In genomic region chr4:128061566-128062536, GRCh38 we compare ENCODE assay signal across 8 cellular contexts. TPM values are rescaled to one million over a fixed set of nuclear protein-coding genes. Genes with fewer than 3 reads are reported as not detected.
DNase-seq lines count a peak whose midpoint lies in the region; ATAC-seq and TF ChIP-seq lines count a peak whose summit lies in the region.

No MANE protein-coding gene starts in this region.

- no peaks in the 10 kb centered on the region for H3K27me3 Mint-ChIP-seq in chondrocyte (ENCODE audit: low read depth)

- H3K9me3 Mint-ChIP-seq in chondrocyte (ENCODE audit: low read depth): no peaks in the 10 kb centered on the region

- no peaks in the 10 kb centered on the region for H3K9me3 ChIP-seq in A673 (ENCODE audit: low read depth, low read length, poor library complexity, severe bottlenecking)

- no TSS peak for BruUV-seq in A673 (replicated peaks; lab: Mats Ljungman, UMichigan)

- DNase-seq in A673 (ENCODE audit: low spot score) (peak; percentile 52), NCI-H2107 treated with DMSO at 0.1 percent for 48 hours (lab: John Stamatoyannopoulos, UW; ENCODE audit: unreplicated experiment) (peak; percentile 41), chondrocyte (ENCODE audit: low spot score) (peak; percentile 94), left colon (peak; percentile 76 to 79)
- peak; percentile 24 to 39 for DNase-seq in activated CD4-positive, alpha-beta T cell treated with anti-CD3 and anti-CD28 coated beads for 24 hours (ENCODE audit: low read depth in 2 of 2)
- peak; percentile 13 to 42 (median 32) for DNase-seq in stimulated activated CD4-positive, alpha-beta T cell treated with anti-CD3 and anti-CD28 coated beads, Interleukin-1b, Interleukin-23, amount 100 ng/mL, for 24 hours (ENCODE audit: low read depth in 4 of 4, low spot score in 1 of 4)

- peak overlapping the region; percentile 85 for H3K4me3 Mint-ChIP-seq in chondrocyte (ENCODE audit: unreplicated experiment)

- peak overlapping the region; percentile 90 for H3K27ac Mint-ChIP-seq in chondrocyte (ENCODE audit: unreplicated experiment)

- intact Hi-C loops in A673 (cut with micrococcal nuclease; ENCODE audit: unreplicated experiment): loop anchor here (10.0 kb wide), 1 partner anchor 223 kb away; the partner anchor contains the start of gene PGRMC2
- intact Hi-C loops in left colon (cut with DNase I, micrococcal nuclease): loop anchor here in 1 of 2 donors (10.0 kb wide), 1 partner anchor 97 kb away; the partner anchor contains the start of genes ABHD18 and MFSD8

- H3K36me3 ChIP-seq in A673 (ENCODE audit: insufficient read depth, low read length, poor library complexity, severe bottlenecking): no peaks in the 10 kb centered on the region

- POLR2A ChIA-PET in A673 (lab: Charles Lee; ENCODE audit: low non-redundant PET): no interaction called here

- CTCF ChIA-PET in A673 (lab: Charles Lee): interaction anchor here (0.6 kb wide), 2 partner anchors 9 to 267 kb away, joined by 5 read pairs; no protein-coding TSS in a partner anchor

- ATAC-seq in GM18519 (IDR thresholded peaks at IDR 0.05; ENCODE audit: low FRiP score, unreplicated experiment) (peak; percentile 28), HG03039 (IDR thresholded peaks at IDR 0.05; ENCODE audit: unreplicated experiment) (peak; percentile 25), left colon (peak; percentile 55)

- peaks cover 13% of the 10 kb centered on the region for H3K4me1 ChIP-seq in A673 (ENCODE audit: insufficient read depth, low read length, poor library complexity, severe bottlenecking)

- H3K27me3 ChIP-seq in A673 (replicated peaks; ENCODE audit: insufficient read depth, low read depth, low read length, poor library complexity): no peaks in the 10 kb centered on the region

- H3K36me3 Mint-ChIP-seq in chondrocyte (ENCODE audit: low read depth): no peaks in the 10 kb centered on the region

- H3K4me1 Mint-ChIP-seq in chondrocyte (ENCODE audit: low read depth): peaks cover 21% of the 10 kb centered on the region

- peak overlapping the region; percentile 96 for H3K27ac ChIP-seq in A673 (ENCODE audit: low read depth, low read length, poor library complexity, severe bottlenecking)

- peak overlapping the region; percentile 93 for H3K4me3 ChIP-seq in A673 (ENCODE audit: low read depth, low read length, poor library complexity, severe bottlenecking)

- TF ChIP-seq CTCF in A673 (conservative IDR thresholded peaks at IDR 0.05; ENCODE audit: low read depth, low read length) (peak; percentile 35), chondrocyte (IDR thresholded peaks at IDR 0.05) (peak; percentile 56)

RNA-seq across cellular contexts. Expression of gene LARP1B, which starts 0.7 kb away (rescaled TPM):
- total RNA-seq in A673 (2021) (20.3 and 21.5 TPM in 2 replicates), chondrocyte (20.9 to 23.6 TPM (median 21.9 TPM) in 3 replicates), left colon (10 to 100 TPM; 30.1 to 33.8 TPM)

Comparison
In these comparisons a context has a peak if more than half of its experiments do, and no peak if none do; other contexts are left out.
1. Peak in every context shown above with its lines: DNase-seq, ATAC-seq, H3K4me3 ChIP-seq and H3K27ac ChIP-seq.
2. DNase-seq: peak in every context shown above with its lines; median percentile 94 in chondrocyte; 78 in left colon; 52 in A673; 41 in NCI-H2107 treated with DMSO at 0.1 percent for 48 hours; 32 in activated CD4-positive, alpha-beta T cell treated with anti-CD3 and anti-CD28 coated beads for 24 hours; 32 in stimulated activated CD4-positive, alpha-beta T cell treated with anti-CD3 and anti-CD28 coated beads, Interleukin-1b, Interleukin-23, amount 100 ng/mL, for 24 hours.